In the genomic region with DNA sequence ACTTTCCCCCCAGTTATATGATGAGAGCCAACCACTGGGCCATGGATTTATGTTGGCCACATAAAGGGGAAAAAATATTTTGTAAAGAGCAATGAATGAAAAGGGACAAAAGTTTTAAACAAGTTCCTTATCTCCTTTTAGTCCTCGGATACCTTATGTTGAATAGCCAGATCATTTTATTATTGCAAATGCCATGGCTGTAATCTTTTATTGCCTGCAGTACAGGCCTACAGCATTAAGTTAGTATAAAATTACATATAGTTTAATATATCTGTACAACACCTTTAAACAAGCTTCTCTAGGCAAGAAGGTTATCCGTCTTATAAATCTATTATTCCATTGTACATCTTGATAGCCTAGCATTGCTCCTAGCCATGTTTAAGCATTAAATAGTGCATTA, we compare ENCODE assay signal across 9 cellular contexts.
"Had no signal": no experiment of that assay in that cellular context is flagged by ENCODE, and none has a peak within 500 bp of the region (broad histone marks: within the 10 kb centered on the region; RNA-seq: fewer than 3 reads in every experiment).

No MANE protein-coding gene starts in this region.

- H3K9me3 ChIP-seq: HAP-1 had no signal

- H3K4me1 ChIP-seq: HAP-1 had no signal

- H3K4me3 ChIP-seq: GM23248, HAP-1 had no signal

- DNase-seq: GM23248, GOT3, H7, HFFc6, KBM-7 had no signal

- H2AFZ ChIP-seq: GM23248 had no signal

- H3K27ac ChIP-seq: GM23248, HL-60 had no signal

- H3K36me3 ChIP-seq: HAP-1 had no signal

- H3K9ac ChIP-seq: GM23248 had no signal

- ATAC-seq: HCT116, HepG2 had no signal
